In the genomic region with DNA sequence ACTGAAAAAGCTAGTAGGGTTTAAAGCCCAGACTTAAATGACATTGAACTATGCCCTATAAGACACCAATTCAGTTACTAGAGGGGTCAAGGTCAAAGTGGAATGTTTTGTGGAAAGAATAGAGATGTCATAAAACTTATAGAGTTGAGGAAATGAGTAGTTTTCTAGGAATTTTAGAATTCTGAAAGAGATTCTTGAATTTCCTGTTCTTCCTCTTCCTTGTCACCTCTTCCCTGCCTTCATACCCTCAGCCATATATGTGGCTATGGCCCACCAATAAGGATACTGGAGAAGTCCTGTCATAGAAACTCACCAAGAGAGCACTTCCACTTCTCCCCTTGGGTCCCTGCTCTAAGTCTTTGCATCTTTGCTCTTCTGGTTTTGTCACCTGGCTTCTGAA, we compare ENCODE assay signal across 19 cellular contexts.
DNase-seq lines count a peak whose midpoint lies in the region; ATAC-seq and TF ChIP-seq lines count a peak whose summit lies in the region.
"Had no signal": no experiment of that assay in that cellular context is flagged by ENCODE, and none has a peak within 500 bp of the region (broad histone marks: within the 10 kb centered on the region; RNA-seq: fewer than 3 reads in every experiment).

No MANE protein-coding gene starts in this region.

- peaks cover 13 to 37% of the 10 kb centered on the region in 2 donors for H3K4me1 Mint-ChIP-seq in natural killer cell treated with Interleukin-12 subunit alpha and Interleukin-12 subunit beta and Interleukin-15 and Interleukin-18, amount 100 ng/mL, for 72 hours (ENCODE audit: low read depth in 2 of 2)
- H3K4me1 Mint-ChIP-seq in natural killer cell (peaks cover 6 to 7% of the 10 kb centered on the region in 2 donors), activated B cell treated with CpG ODN at 0.5 μM for 24 hours (peaks cover 71% of the 10 kb centered on the region), naive B cell (peaks cover 36 to 54% (median 36%) of the 10 kb centered on the region in 3 donors)

- CTCF ChIA-PET in activated B cell treated with CpG ODN at 0.5 μM for 24 hours (lab: Charles Lee): interaction anchor here (1.4 kb wide), 1 partner anchor 127 kb away, joined by 3 read pairs; no protein-coding TSS in a partner anchor

- H3K4me3 Mint-ChIP-seq in natural killer cell treated with Interleukin-12 subunit alpha and Interleukin-12 subunit beta and Interleukin-15 and Interleukin-18, amount 100 ng/mL, for 72 hours: peak overlapping the region; percentile 19
- H3K4me3 Mint-ChIP-seq in natural killer cell: no peak overlapping the region
- no peak overlapping the region for H3K4me3 Mint-ChIP-seq in activated B cell treated with CpG ODN at 0.5 μM for 24 hours
- peak overlapping the region in 2 of 8 donors; percentile 33 to 69 for H3K4me3 Mint-ChIP-seq in naive B cell
- H3K4me3 Mint-ChIP-seq: CD4-positive, alpha-beta T cell had no signal

- peaks cover 0 to 9% of the 10 kb centered on the region in 2 donors for H3K27me3 Mint-ChIP-seq in natural killer cell treated with Interleukin-12 subunit alpha and Interleukin-12 subunit beta and Interleukin-15 and Interleukin-18, amount 100 ng/mL, for 72 hours
- H3K27me3 Mint-ChIP-seq in natural killer cell (ENCODE audit: low read depth in 2 of 2) (peaks cover 8 to 12% of the 10 kb centered on the region in 2 donors), activated B cell treated with CpG ODN at 0.5 μM for 24 hours (no peaks in the 10 kb centered on the region), naive B cell (no peaks in the 10 kb centered on the region)
- H3K27me3 Mint-ChIP-seq: CD4-positive, alpha-beta T cell had no signal

- intact Hi-C loops in natural killer cell (cut with micrococcal nuclease) (no loop called here), activated B cell treated with CpG ODN at 0.5 μM for 24 hours (cut with micrococcal nuclease) (loop anchor here (5.0 kb wide), 3 partner anchors 51 to 191 kb away; no protein-coding TSS in a partner anchor), Right ventricle myocardium inferior (cut with DNase I) (no loop called here)

- POLR2A ChIA-PET in activated B cell treated with CpG ODN at 0.5 μM for 24 hours (lab: Charles Lee): interaction anchor here (1.0 to 4.0 kb wide), 6 partner anchors 24 to 120 kb away, joined by 4 to 41 read pairs (median 11); a partner anchor contains a TSS

- peak overlapping the region in 1 of 2 donors; percentile 74 for H3K27ac Mint-ChIP-seq in natural killer cell treated with Interleukin-12 subunit alpha and Interleukin-12 subunit beta and Interleukin-15 and Interleukin-18, amount 100 ng/mL, for 72 hours
- no peak overlapping the region for H3K27ac Mint-ChIP-seq in natural killer cell
- peak overlapping the region; percentile 95 for H3K27ac Mint-ChIP-seq in activated B cell treated with CpG ODN at 0.5 μM for 24 hours
- peak overlapping the region; percentile 85 to 99 (median 96) for H3K27ac Mint-ChIP-seq in naive B cell
- H3K27ac Mint-ChIP-seq: CD4-positive, alpha-beta T cell had no signal

- no peak for DNase-seq in natural killer cell treated with Interleukin-12 subunit alpha and Interleukin-12 subunit beta and Interleukin-15 and Interleukin-18, amount 100 ng/mL, for 72 hours (ENCODE audit: low spot score)
- DNase-seq in natural killer cell: no peak
- DNase-seq in activated B cell treated with CpG ODN at 0.5 μM for 24 hours: no peak
- no peak for DNase-seq in naive B cell
- DNase-seq in mucosa of gallbladder (ENCODE audit: low spot score): no peak
- no peak for DNase-seq in Right ventricle myocardium inferior (ENCODE audit: missing footprints)
- DNase-seq: AML-193; CD4-positive, alpha-beta T cell; DMS79 treated with DMSO at 0.1 percent for 48 hours; GF-D8; GM23248; Kasumi-1; NCI-H1417; NCI-H1930; NCI-H2171; NCI-H82; Peyer's patch; SHP77 treated with DMSO at 0.1 percent for 48 hours had no signal

- TF ChIP-seq CTCF in natural killer cell (IDR thresholded peaks at IDR 0.05) (no peak), activated B cell treated with CpG ODN at 0.5 μM for 24 hours (IDR thresholded peaks at IDR 0.05) (no peak)

- no peaks in the 10 kb centered on the region for H3K36me3 Mint-ChIP-seq in natural killer cell treated with Interleukin-12 subunit alpha and Interleukin-12 subunit beta and Interleukin-15 and Interleukin-18, amount 100 ng/mL, for 72 hours
- H3K36me3 Mint-ChIP-seq in natural killer cell: no peaks in the 10 kb centered on the region
- no peaks in the 10 kb centered on the region for H3K36me3 Mint-ChIP-seq in activated B cell treated with CpG ODN at 0.5 μM for 24 hours (ENCODE audit: low read depth)
- H3K36me3 Mint-ChIP-seq in naive B cell: no peaks in the 10 kb centered on the region

- H3K9me3 Mint-ChIP-seq in natural killer cell treated with Interleukin-12 subunit alpha and Interleukin-12 subunit beta and Interleukin-15 and Interleukin-18, amount 100 ng/mL, for 72 hours: no peaks in the 10 kb centered on the region
- H3K9me3 Mint-ChIP-seq in natural killer cell (no peaks in the 10 kb centered on the region), activated B cell treated with CpG ODN at 0.5 μM for 24 hours (no peaks in the 10 kb centered on the region), naive B cell (peaks cover 0 to 5% (median 0%) of the 10 kb centered on the region in 7 donors)

- no peak for ATAC-seq in natural killer cell treated with Interleukin-12 subunit alpha and Interleukin-12 subunit beta and Interleukin-15 and Interleukin-18, amount 100 ng/mL, for 72 hours
- ATAC-seq in natural killer cell (no peak), activated B cell treated with CpG ODN at 0.5 μM for 24 hours (ENCODE audit: low read depth) (no peak), naive B cell (ENCODE audit: low read depth in 2 of 2) (no peak), Right ventricle myocardium inferior (no peak), GM21723 (IDR thresholded peaks at IDR 0.05; ENCODE audit: unreplicated experiment) (no peak)

Comparison
In these comparisons a context has a peak if more than half of its experiments do, and no peak if none do; other contexts are left out.
1. H3K27ac Mint-ChIP-seq: peak in activated B cell treated with CpG ODN at 0.5 μM for 24 hours (single experiment) and naive B cell (6 of 6); none in natural killer cell (0 of 2).